2 cellular contexts compared by ENCODE assay signal in genomic region chr16:55814174-55814573, GRCh38. TPM values are rescaled to one million over a fixed set of nuclear protein-coding genes. Genes with fewer than 3 reads are reported as not detected.
"Had no signal": no experiment of that assay in that cellular context is flagged by ENCODE, and none has a peak within 500 bp of the region (broad histone marks: within the 10 kb centered on the region; RNA-seq: fewer than 3 reads in every experiment).

No MANE protein-coding gene starts in this region.

RNA-seq across cellular contexts. Expression of gene CES1, which starts 18.7 kb away (rescaled TPM):
- polyA plus RNA-seq: naive thymus-derived CD4-positive, alpha-beta T cell; neural cell had no signal
